Comparison of ENCODE assay signal across 8 cellular contexts in genomic region chr22:28883917-28884753, GRCh38. TPM values are rescaled to one million over a fixed set of nuclear protein-coding genes. Genes with fewer than 3 reads are reported as not detected.
DNase-seq lines count a peak whose midpoint lies in the region; ATAC-seq and TF ChIP-seq lines count a peak whose summit lies in the region.

No MANE protein-coding gene starts in this region.

- peak; percentile 31 for TF ChIP-seq CTCF in RWPE2 (IDR thresholded peaks at IDR 0.05; ENCODE audit: poor library complexity, severe bottlenecking)
- TF ChIP-seq CTCF in gastrocnemius medialis (IDR thresholded peaks at IDR 0.05 in 4 of 5, conservative IDR thresholded peaks at IDR 0.05 in 1 of 5) = peak in 1 of 5 experiments; percentile 25

- no peak for DNase-seq in RWPE2 (ENCODE audit: low spot score)
- DNase-seq in activated naive CD8-positive, alpha-beta T cell treated with anti-CD3 and anti-CD28 coated beads, Interleukin-2, amount 50 U/mL, for 24 hours = peak; percentile 33
- peak; percentile 52 for DNase-seq in hepatic stellate cell (ENCODE audit: low spot score)
- DNase-seq in gastrocnemius medialis = peak in 1 of 2 donors; percentile 33
- DNase-seq in GF-D8 (lab: John Stamatoyannopoulos, UW) = no peak

- H3K79me2 ChIP-seq in ACC112 (ENCODE audit: control insufficient read depth, insufficient read depth, low read length, unreplicated experiment) = peaks cover 25% of the 10 kb centered on the region

- no peak overlapping the region for H3K27ac Mint-ChIP-seq in activated naive CD8-positive, alpha-beta T cell treated with anti-CD3 and anti-CD28 coated beads, Interleukin-2, amount 50 U/mL, for 24 hours

- H3K9me3 Mint-ChIP-seq in activated naive CD8-positive, alpha-beta T cell treated with anti-CD3 and anti-CD28 coated beads, Interleukin-2, amount 50 U/mL, for 24 hours = no peaks in the 10 kb centered on the region

- H3K9me3 ChIP-seq in RWPE2 (ENCODE audit: severe bottlenecking) (no peaks in the 10 kb centered on the region), gastrocnemius medialis (no peaks in the 10 kb centered on the region)

- no peak overlapping the region for H3K27ac ChIP-seq in ACC112 (ENCODE audit: low read depth, low read length)
- peak overlapping the region; percentile 42 for H3K27ac ChIP-seq in RWPE2 (ENCODE audit: poor library complexity, severe bottlenecking)
- peak overlapping the region; percentile 66 to 76 (median 76) for H3K27ac ChIP-seq in gastrocnemius medialis

- no peak overlapping the region for H2AFZ ChIP-seq in ACC112 (ENCODE audit: low read length, unreplicated experiment)

- intact Hi-C loops in gastrocnemius medialis (cut with DNase I; ENCODE audit: low total_unique reads) = loop anchor here (1.0 to 5.0 kb wide), 2 partner anchors 43 to 94 kb away; no protein-coding TSS in a partner anchor

- peak; percentile 4 for ATAC-seq in GM21786 (IDR thresholded peaks at IDR 0.05; ENCODE audit: unreplicated experiment)
- peak; percentile 42 for ATAC-seq in RWPE2 (ENCODE audit: low read depth)
- ATAC-seq in activated naive CD8-positive, alpha-beta T cell treated with anti-CD3 and anti-CD28 coated beads, Interleukin-2, amount 50 U/mL, for 24 hours = peak; percentile 27
- ATAC-seq in gastrocnemius medialis = no peak
- no peak for ATAC-seq in GM21619 (IDR thresholded peaks at IDR 0.05; ENCODE audit: unreplicated experiment)

- no peak for TF ChIP-seq POLR2A in gastrocnemius medialis (IDR thresholded peaks at IDR 0.05)

- H3K27me3 Mint-ChIP-seq in activated naive CD8-positive, alpha-beta T cell treated with anti-CD3 and anti-CD28 coated beads, Interleukin-2, amount 50 U/mL, for 24 hours = peaks cover 48% of the 10 kb centered on the region

- peak overlapping the region; percentile 76 for H3K4me3 ChIP-seq in ACC112 (ENCODE audit: low read depth, low read length)
- H3K4me3 ChIP-seq in RWPE2 (ENCODE audit: severe bottlenecking) = peak overlapping the region; percentile 76
- peak overlapping the region; percentile 48 to 69 (median 62) for H3K4me3 ChIP-seq in gastrocnemius medialis

- H3K36me3 Mint-ChIP-seq in activated naive CD8-positive, alpha-beta T cell treated with anti-CD3 and anti-CD28 coated beads, Interleukin-2, amount 50 U/mL, for 24 hours (ENCODE audit: low read depth) = no peaks in the 10 kb centered on the region

- H3K4me1 Mint-ChIP-seq in activated naive CD8-positive, alpha-beta T cell treated with anti-CD3 and anti-CD28 coated beads, Interleukin-2, amount 50 U/mL, for 24 hours = peaks cover 23% of the 10 kb centered on the region

- H3K4me1 ChIP-seq in ACC112 (ENCODE audit: control insufficient read depth, insufficient read depth, low read length, unreplicated experiment) (no peaks in the 10 kb centered on the region), RWPE2 (ENCODE audit: insufficient read depth, poor library complexity, severe bottlenecking) (peaks cover 4% of the 10 kb centered on the region), gastrocnemius medialis (peaks cover 12 to 38% of the 10 kb centered on the region in 2 donors)

- peak overlapping the region; percentile 63 for H3K4me3 Mint-ChIP-seq in activated naive CD8-positive, alpha-beta T cell treated with anti-CD3 and anti-CD28 coated beads, Interleukin-2, amount 50 U/mL, for 24 hours

- in situ Hi-C loops in gastrocnemius medialis (cut with MboI; ENCODE audit: low sequenced_read_pairs in 4 of 4) = no loop called here

- H3K27me3 ChIP-seq in ACC112 (ENCODE audit: insufficient read depth, low read length) (no peaks in the 10 kb centered on the region), RWPE2 (ENCODE audit: insufficient read depth, poor library complexity, severe bottlenecking) (no peaks in the 10 kb centered on the region), gastrocnemius medialis (no peaks in the 10 kb centered on the region)

- H3K36me3 ChIP-seq in ACC112 (ENCODE audit: insufficient read depth, low read length) (no peaks in the 10 kb centered on the region), RWPE2 (ENCODE audit: low read depth) (no peaks in the 10 kb centered on the region), gastrocnemius medialis (no peaks in the 10 kb centered on the region)

RNA-seq across cellular contexts. Expression of gene ZNRF3, which starts 0.8 kb away (rescaled TPM):
- total RNA-seq in gastrocnemius medialis = 10 to 100 TPM in 3 of 4 donors, 1 to 10 TPM in 1; 7.8 to 19.1 (median 11.1) TPM

Comparison
In these comparisons a context has a peak if more than half of its experiments do, and no peak if none do; other contexts are left out.
1. ATAC-seq: peak in GM21786 (single experiment), RWPE2 (single experiment) and activated naive CD8-positive, alpha-beta T cell treated with anti-CD3 and anti-CD28 coated beads, Interleukin-2, amount 50 U/mL, for 24 hours (single experiment); none in gastrocnemius medialis (0 of 2) and GM21619 (single experiment).
2. DNase-seq: peak in activated naive CD8-positive, alpha-beta T cell treated with anti-CD3 and anti-CD28 coated beads, Interleukin-2, amount 50 U/mL, for 24 hours (single experiment) and hepatic stellate cell (single experiment); none in RWPE2 (single experiment) and GF-D8 (single experiment).
3. Peak in every context shown above with its lines, with median percentiles within 50 percentile points of each other: H3K4me3 ChIP-seq.